Comparison of ENCODE assay signal across 25 cellular contexts in the genomic region with DNA sequence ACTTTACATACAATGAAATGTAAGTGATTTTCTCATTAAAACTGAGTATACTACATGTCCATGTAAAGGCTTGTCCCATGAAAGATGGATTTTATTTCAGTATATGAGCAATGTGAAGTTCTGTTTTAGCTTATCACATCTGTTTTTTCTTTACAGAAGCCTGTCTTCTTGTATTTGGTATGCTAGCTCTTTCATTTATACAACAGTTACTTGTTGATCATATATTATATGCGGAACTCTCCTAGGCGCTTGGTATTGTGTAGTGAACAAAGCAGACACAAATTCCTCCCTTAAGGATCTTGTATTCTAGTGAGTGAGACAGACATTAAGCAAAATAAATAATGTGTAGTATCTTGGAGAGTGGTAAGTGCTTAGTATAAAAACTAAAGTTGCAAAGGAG.
"Had no signal": no experiment of that assay in that cellular context is flagged by ENCODE, and none has a peak within 500 bp of the region (broad histone marks: within the 10 kb centered on the region; RNA-seq: fewer than 3 reads in every experiment).

No MANE protein-coding gene starts in this region.

- H3K27ac Mint-ChIP-seq: dendritic cell treated with granulocyte-macrophage colony-stimulating factor and Interleukin-4, amounts not matched to agents 40 ng/mL and 50 ng/mL, for 4 days; effector memory CD8-positive, alpha-beta T cell; endodermal cell; mesothelial cell of epicardium; naive B cell had no signal

- H3K27ac ChIP-seq: colonic mucosa, epithelial cell of prostate, esophagus squamous epithelium, gastrocnemius medialis, heart right ventricle, left lung, lower lobe of right lung had no signal

- H3K36me3 Mint-ChIP-seq: mesothelial cell of epicardium, naive B cell had no signal

- ATAC-seq: effector memory CD8-positive, alpha-beta T cell; esophagus mucosa; gastrocnemius medialis; heart right ventricle; left cardiac atrium; left lung; left ventricle myocardium superior; lower lobe of right lung had no signal

- H3K9me3 ChIP-seq: colonic mucosa, esophagus squamous epithelium, gastrocnemius medialis, heart right ventricle, left lung, lower lobe of right lung, mucosa of descending colon had no signal

- H3K27me3 ChIP-seq: colonic mucosa, gastrocnemius medialis had no signal

- H3K4me1 ChIP-seq: esophagus squamous epithelium, gastrocnemius medialis, heart right ventricle, left lung, lower lobe of right lung had no signal

- DNase-seq: cortex of kidney; effector CD8-positive, alpha-beta T cell; effector memory CD8-positive, alpha-beta T cell; endodermal cell; erythroblast; esophagus squamous epithelium; foreskin fibroblast; foreskin melanocyte; gastrocnemius medialis; glutamatergic neuron; head of caudate nucleus; heart right ventricle; hippocampal formation; left cardiac atrium; left lung; left ventricle myocardium superior; lower lobe of right lung; mesenchymal stem cell; naive B cell had no signal

- H3K4me3 ChIP-seq: colonic mucosa, esophagus squamous epithelium, gastrocnemius medialis, heart right ventricle, left lung, lower lobe of right lung, mucosa of descending colon had no signal

- H3K36me3 ChIP-seq: colonic mucosa, esophagus squamous epithelium, gastrocnemius medialis, heart right ventricle, left lung, lower lobe of right lung had no signal

- H3K9me3 Mint-ChIP-seq: effector memory CD8-positive, alpha-beta T cell; endodermal cell had no signal

- H3K4me3 Mint-ChIP-seq: dendritic cell treated with granulocyte-macrophage colony-stimulating factor and Interleukin-4, amounts not matched to agents 40 ng/mL and 50 ng/mL, for 4 days; effector memory CD8-positive, alpha-beta T cell; endodermal cell; mesothelial cell of epicardium; naive B cell had no signal

- H3K27me3 Mint-ChIP-seq: dendritic cell treated with granulocyte-macrophage colony-stimulating factor and Interleukin-4, amounts not matched to agents 40 ng/mL and 50 ng/mL, for 4 days had no signal
